ENCODE assay signal across 8 cellular contexts in genomic region chr3:51500632-51501131, GRCh38. TPM values are rescaled to one million over a fixed set of nuclear protein-coding genes. Genes with fewer than 3 reads are reported as not detected.
DNase-seq lines count a peak whose midpoint lies in the region; ATAC-seq, FAIRE-seq and TF ChIP-seq lines count a peak whose summit lies in the region.

No MANE protein-coding gene starts in this region.

- H3K4me3 ChIP-seq in A549 (peak overlapping the region; percentile 34; the same call in 2 of the 3 replicates), LNCaP clone FGC (ENCODE audit: low read depth, low read length) (peak overlapping the region; percentile 2; the same call in 1 of the 2 replicates)

- no peaks in the 10 kb centered on the region for H3K27me3 Mint-ChIP-seq in naive B cell

- no peak for TF ChIP-seq EP300 in A549 (IDR thresholded peaks at IDR 0.05)

- peak overlapping the region; percentile 79 to 99 (median 96) for H3K27ac Mint-ChIP-seq in naive B cell

- H3K9me3 ChIP-seq in A549, result no peaks in the 10 kb centered on the region

- CTCF ChIA-PET in A549 (lab: Yijun Ruan, JAX), result interaction anchor here (0.5 to 6.1 kb wide), 17 partner anchors 20 to 301 kb away, joined by 3 to 115 read pairs (median 5); partner anchors contain the start of genes RBM15B and TEX264

- peak overlapping the region; percentile 76 for H3K4me2 ChIP-seq in A549

- H3K4me1 Mint-ChIP-seq in naive B cell, result peaks cover 7 to 29% (median 23%) of the 10 kb centered on the region in 3 donors

- TF ChIP-seq RAD21 in A549 (conservative IDR thresholded peaks at IDR 0.05 in 1 of 2, IDR thresholded peaks at IDR 0.05 in 1 of 2), result no peak

- WGBS in A549 (ENCODE audit: missing lambda C conversion rate), result 95% methylated on average over 14 of the region's 14 CpGs

- FAIRE-seq in A549 (lab: Jason Lieb, UNC) (no peak), H54 (lab: Jason Lieb, UNC) (no peak)

- POLR2A ChIA-PET in A549 (lab: Yijun Ruan, JAX), result interaction anchor here (0.6 to 2.1 kb wide), 16 partner anchors 10 to 931 kb away, joined by 3 to 11 read pairs (median 6); partner anchors contain the start of genes HEMK1, MANF and TEX264

- TF ChIP-seq POLR2A in A549 (IDR thresholded peaks at IDR 0.05; ENCODE audit: low read length) (no peak), H54 (IDR thresholded peaks at IDR 0.05; ENCODE audit: low read depth, low read length) (no peak)

- TF ChIP-seq CTCF in A549 (IDR thresholded peaks at IDR 0.05) (no peak), LNCaP clone FGC (IDR thresholded peaks at IDR 0.05; ENCODE audit: control insufficient read depth, extremely low read depth, insufficient read depth) (no peak)

- H3K4me1 ChIP-seq in A549, result 0 out of 3 replicates have a peak, but pooled peaks cover 4% of the 10 kb centered on the region

- H3K27ac ChIP-seq in A549 (peak overlapping the region; percentile 64 to 86), cingulate gyrus (ENCODE audit: low read depth, low read length) (peak overlapping the region; percentile 90)

- no peaks in the 10 kb centered on the region for H3K9me3 Mint-ChIP-seq in naive B cell

- ATAC-seq in A549, result no peak
- no peak for ATAC-seq in naive B cell (ENCODE audit: low read depth in 2 of 2)

- H3K36me3 Mint-ChIP-seq in naive B cell, result peaks cover 0 to 5% of the 10 kb centered on the region in 2 donors

- peak overlapping the region; percentile 86 to 97 (median 94) for H3K4me3 Mint-ChIP-seq in naive B cell

- DNase-seq in A549 (ENCODE audit: low read depth in 1 of 2, low spot score in 1 of 2), result no peak
- DNase-seq in LNCaP clone FGC (ENCODE audit: low read depth), result no peak
- no peak for DNase-seq in naive B cell
- DNase-seq in mucosa of gallbladder (ENCODE audit: low spot score), result no peak
- no peak for DNase-seq in kidney glomerular epithelial cell (lab: John Stamatoyannopoulos, UW)
- no peak for DNase-seq in H54 (ENCODE audit: insufficient read length, low spot score)
- DNase-seq in iPS-NIHi7 (ENCODE audit: extremely low spot score), result no peak

TF ChIP-seq in A549, 52 proteins besides CTCF, POLR2A, EP300 and RAD21:
- TF ChIP-seq MAX (IDR thresholded peaks at IDR 0.05) (no peak), HMGXB4 (CRISPR knock-in tag; IDR thresholded peaks at IDR 0.05; ENCODE audit: borderline replicate concordance) (no peak), EHF (CRISPR knock-in tag; IDR thresholded peaks at IDR 0.05) (no peak), PHF8 (IDR thresholded peaks at IDR 0.05; ENCODE audit: borderline replicate concordance, low read depth) (no peak), ZSCAN20 (CRISPR knock-in tag; IDR thresholded peaks at IDR 0.05) (no peak), RNF2 (IDR thresholded peaks at IDR 0.05; ENCODE audit: borderline replicate concordance, low read depth) (no peak), KDM1A (IDR thresholded peaks at IDR 0.05; ENCODE audit: low read depth) (no peak)

RNA-seq across cellular contexts. Expression of gene DCAF1, which starts 0.9 kb away (rescaled TPM):
- polyA plus RNA-seq in A549 (2011; rRNA removed) (15.9 and 21.2 TPM in 2 replicates), A549 (2017; fragmentation: RNase III; extraction: RNeasy Plus Mini Kit Qiagen cat#74134 plus additional on column Dnase treatment) (13.6 to 14.3 TPM (median 14.1 TPM) in 3 replicates), naive B cell (ENCODE audit: low read depth in 6 of 6) (10 to 100 TPM in 3 of 6 donors, 1 to 10 TPM in 3; 4.1 to 17.1 (median 10.4) TPM)
- 5.4 and 6.2 TPM in 2 replicates for polyA plus RNA-seq in A549 (2012; cell fraction: cytosol; rRNA removed)
- 8.5 and 15.3 TPM in 2 replicates for polyA plus RNA-seq in A549 (2012; cell fraction: nucleus; rRNA removed)
- polyA minus RNA-seq in A549 (2011; rRNA and poly(A)+ RNA removed), result 25.7 and 29.8 TPM in 2 replicates
- 18.8 TPM for total RNA-seq in mucosa of gallbladder

RNA-seq across cellular contexts. Expression of gene RAD54L2, which starts 37.8 kb away (rescaled TPM):
- polyA plus RNA-seq in A549 (2011; rRNA removed), result 6.4 and 7.7 TPM in 2 replicates
- polyA plus RNA-seq in A549 (2012; cell fraction: cytosol; rRNA removed), result 1.6 and 2.0 TPM in 2 replicates
- 4.7 and 6.5 TPM in 2 replicates for polyA plus RNA-seq in A549 (2012; cell fraction: nucleus; rRNA removed)
- 4.4 to 4.8 TPM (median 4.7 TPM) in 3 replicates for polyA plus RNA-seq in A549 (2017; fragmentation: RNase III; extraction: RNeasy Plus Mini Kit Qiagen cat#74134 plus additional on column Dnase treatment)
- polyA minus RNA-seq in A549 (2011; rRNA and poly(A)+ RNA removed), result 25.2 and 26.2 TPM in 2 replicates
- polyA plus RNA-seq in naive B cell (ENCODE audit: low read depth in 6 of 6), result 10 to 100 TPM in 4 of 6 donors, 1 to 10 TPM in 2; 4.7 to 20.4 (median 12.8) TPM
- total RNA-seq in mucosa of gallbladder, result 19.4 TPM
